Comparison of ENCODE assay signal across 19 cellular contexts in the genomic region with DNA sequence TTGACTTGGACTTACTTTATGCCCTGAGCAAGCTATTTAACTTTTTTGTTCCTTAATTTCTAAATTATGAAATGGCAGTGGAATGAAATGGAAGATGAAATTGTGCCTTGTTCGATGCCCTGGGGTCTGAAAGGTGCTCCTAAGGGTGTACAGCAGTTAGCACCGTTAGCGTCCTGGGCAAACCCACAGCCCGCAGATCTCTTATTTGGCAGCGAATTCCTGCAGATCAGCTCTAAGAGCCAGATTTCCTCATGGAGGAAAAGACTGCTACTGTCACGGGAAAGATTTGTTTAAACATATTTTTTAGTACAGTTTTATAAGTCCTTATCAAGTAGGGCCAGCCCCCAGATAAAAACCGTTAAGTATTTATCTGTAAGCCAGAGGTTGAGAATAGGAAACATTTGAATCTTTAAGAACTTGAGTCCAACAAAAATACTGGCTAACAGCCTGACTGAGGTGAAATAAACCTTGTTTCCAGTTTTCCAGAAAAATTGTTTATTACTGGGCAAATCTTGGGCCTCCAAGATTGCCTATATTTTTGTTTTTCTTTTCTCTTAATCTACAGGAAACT.
DNase-seq lines count a peak whose midpoint lies in the region; ATAC-seq and TF ChIP-seq lines count a peak whose summit lies in the region.
"Had no signal": no experiment of that assay in that cellular context is flagged by ENCODE, and none has a peak within 500 bp of the region (broad histone marks: within the 10 kb centered on the region; RNA-seq: fewer than 3 reads in every experiment).

No MANE protein-coding gene starts in this region.

- H3K27me3 ChIP-seq in cardiac muscle cell: no peaks in the 10 kb centered on the region
- no peaks in the 10 kb centered on the region for H3K27me3 ChIP-seq in foreskin keratinocyte
- H3K27me3 ChIP-seq in stomach: no peaks in the 10 kb centered on the region
- H3K27me3 ChIP-seq: gastrocnemius medialis, left lung, ovary had no signal

- peak; percentile 37 for ATAC-seq in omental fat pad (ENCODE audit: low FRiP score)
- ATAC-seq in foreskin keratinocyte: no peak
- ATAC-seq: gastrocnemius medialis, left lung had no signal

- no peak for TF ChIP-seq POLR2A in stomach (IDR thresholded peaks at IDR 0.05)

- H3K36me3 ChIP-seq in cardiac muscle cell: no peaks in the 10 kb centered on the region
- no peaks in the 10 kb centered on the region for H3K36me3 ChIP-seq in stomach
- H3K36me3 ChIP-seq: gastrocnemius medialis, left lung, ovary had no signal

- H3K27ac ChIP-seq in cardiac muscle cell (peak overlapping the region; percentile 74), foreskin keratinocyte (no peak overlapping the region), stomach (peak overlapping the region in 2 of 5 donors; percentile 47 to 56)
- H3K27ac ChIP-seq: gastrocnemius medialis, left lung had no signal

- H3K4me3 ChIP-seq in cardiac muscle cell: no peak overlapping the region
- no peak overlapping the region for H3K4me3 ChIP-seq in fibroblast of pulmonary artery (replicated peaks; ENCODE audit: low read depth, low read length)
- no peak overlapping the region for H3K4me3 ChIP-seq in stomach
- H3K4me3 ChIP-seq: gastrocnemius medialis, GM12878, left lung, ovary had no signal

- 18 to 35% (median 22%) methylated on average over 7 of the region's 7 CpGs for WGBS in stomach, 5 donors

- peaks cover 33% of the 10 kb centered on the region for H3K4me1 ChIP-seq in cardiac muscle cell (ENCODE audit: low read depth)
- peaks cover 4% of the 10 kb centered on the region for H3K4me1 ChIP-seq in foreskin keratinocyte
- H3K4me1 ChIP-seq in stomach: peaks cover 0 to 50% (median 13%) of the 10 kb centered on the region in 4 donors

- TF ChIP-seq CTCF in cardiac muscle cell (IDR thresholded peaks at IDR 0.05; ENCODE audit: low read depth, low read length): no peak
- TF ChIP-seq CTCF in fibroblast of pulmonary artery (IDR thresholded peaks at IDR 0.05; ENCODE audit: low read length, missing control alignments): no peak
- TF ChIP-seq CTCF in omental fat pad (IDR thresholded peaks at IDR 0.05): no peak
- TF ChIP-seq CTCF in foreskin keratinocyte (conservative IDR thresholded peaks at IDR 0.05): no peak
- no peak for TF ChIP-seq CTCF in stomach (IDR thresholded peaks at IDR 0.05)

- peak in 1 of 2 donors; percentile 49 for DNase-seq in cardiac muscle cell (ENCODE audit: low read depth in 1 of 2, low spot score in 1 of 2)
- no peak for DNase-seq in cardiac septum (ENCODE audit: low spot score)
- DNase-seq in fibroblast of pulmonary artery (ENCODE audit: low read depth): peak; percentile 12
- DNase-seq in omental fat pad (ENCODE audit: low spot score): no peak
- no peak for DNase-seq in foreskin keratinocyte
- no peak for DNase-seq in stomach
- no peak for DNase-seq in NCI-H1930 (lab: John Stamatoyannopoulos, UW)
- DNase-seq in activated CD4-positive, alpha-beta T cell treated with anti-CD3 and anti-CD28 coated beads, Interleukin-2, amount 50 U/mL, for 48 hours: no peak
- DNase-seq: 8988T; activated CD4-positive, alpha-beta T cell treated with anti-CD3 and anti-CD28 coated beads, Interleukin-2, amount 50 U/mL, for 1 hour; C1 segment of cervical spinal cord; gastrocnemius medialis; GDM1; left lung; NCI-H226; ovary; small intestine; stimulated activated CD8-positive, alpha-beta memory T cell treated with anti-CD3 and anti-CD28 coated beads, Interleukin-4, amount 100 ng/mL, for 48 hours had no signal

- no peak for TF ChIP-seq EP300 in stomach (IDR thresholded peaks at IDR 0.05)

- H3K9me3 ChIP-seq in cardiac muscle cell (ENCODE audit: low read depth) (no peaks in the 10 kb centered on the region), stomach (no peaks in the 10 kb centered on the region)
- H3K9me3 ChIP-seq: gastrocnemius medialis, left lung, ovary had no signal

- intact Hi-C loops in cardiac septum (cut with DNase I) (no loop called here), stomach (cut with DNase I; ENCODE audit: low total_unique reads) (no loop called here)
